In genomic region chr10:89332092-89332633, GRCh38 we compare ENCODE assay signal across 8 cellular contexts. TPM values are rescaled to one million over a fixed set of nuclear protein-coding genes. Genes with fewer than 3 reads are reported as not detected.
DNase-seq lines count a peak whose midpoint lies in the region; ATAC-seq and TF ChIP-seq lines count a peak whose summit lies in the region.

No MANE protein-coding gene starts in this region.

- H3K9me3 ChIP-seq in Peyer's patch (no peaks in the 10 kb centered on the region), colonic mucosa (no peaks in the 10 kb centered on the region), mesenchymal stem cell (ENCODE audit: control insufficient read depth, low read length) (no peaks in the 10 kb centered on the region), tibial nerve (no peaks in the 10 kb centered on the region), SJCRH30 (replicated peaks) (no peaks in the 10 kb centered on the region)

- WGBS in mesenchymal stem cell = 27% methylated on average over 5 of the region's 6 CpGs
- WGBS in tibial nerve, 2 donors = 6 to 20% methylated on average over 6 of the region's 6 CpGs

- peak overlapping the region; percentile 65 to 71 for H3K18ac ChIP-seq in mesenchymal stem cell (ENCODE audit: low read depth in 1 of 2, low read length in 2 of 2)

- no peak overlapping the region for H2AFZ ChIP-seq in mesenchymal stem cell (ENCODE audit: low read depth, low read length)

- H2BK120ac ChIP-seq in mesenchymal stem cell (ENCODE audit: low read depth, low read length) = no peak overlapping the region

- intact Hi-C loops in colonic mucosa (cut with DNase I) = no loop called here

- peaks cover 18% of the 10 kb centered on the region for H3K79me1 ChIP-seq in mesenchymal stem cell (replicated peaks; ENCODE audit: low read length, poor library complexity, severe bottlenecking)

- H3K4me3 Mint-ChIP-seq in activated T-cell treated with anti-CD3 and anti-CD28 coated beads, Interleukin-2, amount 50 U/mL, for 24 hours = peak overlapping the region; percentile 59

- peak overlapping the region; percentile 39 for H2BK5ac ChIP-seq in mesenchymal stem cell (ENCODE audit: low read depth, low read length, poor library complexity, severe bottlenecking)

- no peak overlapping the region for H3K23ac ChIP-seq in mesenchymal stem cell (ENCODE audit: low read length in 2 of 2)

- H3K9ac ChIP-seq in colonic mucosa (ENCODE audit: low read depth in 2 of 2, low read length in 2 of 2) (peak overlapping the region in 1 of 2 donors; percentile 67), mesenchymal stem cell (ENCODE audit: low read length) (peak overlapping the region; percentile 93)

- H3K27me3 ChIP-seq in Peyer's patch = no peaks in the 10 kb centered on the region
- H3K27me3 ChIP-seq in colonic mucosa = no peaks in the 10 kb centered on the region
- no peaks in the 10 kb centered on the region for H3K27me3 ChIP-seq in mesenchymal stem cell (ENCODE audit: control insufficient read depth in 1 of 2, insufficient read depth in 1 of 2, low read length in 2 of 2)
- no peaks in the 10 kb centered on the region for H3K27me3 ChIP-seq in tibial nerve
- H3K27me3 ChIP-seq in SJCRH30 = no peaks in the 10 kb centered on the region

- TF ChIP-seq POLR2A in Peyer's patch (IDR thresholded peaks at IDR 0.05) (peak in 1 of 2 donors; percentile 30), tibial nerve (IDR thresholded peaks at IDR 0.05) (no peak)

- H3K27ac ChIP-seq in Peyer's patch (peak overlapping the region; percentile 64 to 88 (median 82)), colonic mucosa (peak overlapping the region; percentile 64), mesenchymal stem cell (ENCODE audit: low read length, poor library complexity, severe bottlenecking) (peak overlapping the region; percentile 90), tibial nerve (peak overlapping the region; percentile 71 to 96 (median 84)), SJCRH30 (no peak overlapping the region)

- H3K4ac ChIP-seq in mesenchymal stem cell (ENCODE audit: low read depth in 1 of 2, low read length in 2 of 2) = peak overlapping the region in 1 of 2 experiments; percentile 67

- ATAC-seq in HG02943 (IDR thresholded peaks at IDR 0.05; ENCODE audit: low read depth, unreplicated experiment) = peak; percentile 36

- no peak overlapping the region for H2BK15ac ChIP-seq in mesenchymal stem cell (ENCODE audit: low read depth, poor library complexity, severe bottlenecking)

- H3K9me3 Mint-ChIP-seq in activated T-cell treated with anti-CD3 and anti-CD28 coated beads, Interleukin-2, amount 50 U/mL, for 24 hours = no peaks in the 10 kb centered on the region

- TF ChIP-seq CTCF in Peyer's patch (IDR thresholded peaks at IDR 0.05) (no peak), colonic mucosa (IDR thresholded peaks at IDR 0.05) (no peak), tibial nerve (IDR thresholded peaks at IDR 0.05) (no peak)

- no peak overlapping the region for H3K14ac ChIP-seq in mesenchymal stem cell (ENCODE audit: low read length in 2 of 2)

- H3K4me3 ChIP-seq in Peyer's patch (peak overlapping the region; percentile 18 to 49 (median 32)), colonic mucosa (peak overlapping the region; percentile 22), mesenchymal stem cell (ENCODE audit: insufficient read depth in 1 of 2, low read depth in 1 of 2, low read length in 2 of 2) (peak overlapping the region in 1 of 2 experiments; percentile 86), tibial nerve (peak overlapping the region; percentile 19 to 45 (median 31)), SJCRH30 (no peak overlapping the region)

- DNase-seq in activated T-cell treated with anti-CD3 and anti-CD28 coated beads, Interleukin-2, amount 50 U/mL, for 24 hours = no peak
- DNase-seq in activated T-cell treated with anti-CD3 and anti-CD28 coated beads, Interleukin-2, amount 50 U/mL, for 1 hour = no peak
- peak in 2 of 3 donors; percentile 24 to 71 for DNase-seq in Peyer's patch
- peak; percentile 45 for DNase-seq in colonic mucosa
- DNase-seq in mesenchymal stem cell = peak; percentile 91
- peak in 1 of 2 donors; percentile 27 for DNase-seq in tibial nerve (ENCODE audit: low spot score in 2 of 2)
- no peak for DNase-seq in SJCRH30

- H4K8ac ChIP-seq in mesenchymal stem cell (ENCODE audit: low read length) = peak overlapping the region; percentile 19

- H3K4me2 ChIP-seq in mesenchymal stem cell (ENCODE audit: low read length, poor library complexity, severe bottlenecking) = peak overlapping the region; percentile 80

- H4K91ac ChIP-seq in mesenchymal stem cell (ENCODE audit: low read length) = no peak overlapping the region

- H3K36me3 Mint-ChIP-seq in activated T-cell treated with anti-CD3 and anti-CD28 coated beads, Interleukin-2, amount 50 U/mL, for 24 hours (ENCODE audit: low read depth) = no peaks in the 10 kb centered on the region

- peak overlapping the region in 1 of 2 experiments; percentile 61 for H2BK12ac ChIP-seq in mesenchymal stem cell (ENCODE audit: low read length in 2 of 2)

- peaks cover 0 to 60% (median 14%) of the 10 kb centered on the region in 4 donors for H3K4me1 ChIP-seq in Peyer's patch
- peaks cover 6% of the 10 kb centered on the region for H3K4me1 ChIP-seq in colonic mucosa
- H3K4me1 ChIP-seq in mesenchymal stem cell (ENCODE audit: control insufficient read depth, insufficient read depth, low read depth, low read length) = peaks cover 12% of the 10 kb centered on the region
- peaks cover 9 to 86% (median 44%) of the 10 kb centered on the region in 4 donors for H3K4me1 ChIP-seq in tibial nerve
- H3K4me1 ChIP-seq in SJCRH30 = peaks cover 6% of the 10 kb centered on the region

- peak overlapping the region; percentile 82 for H3K27ac Mint-ChIP-seq in activated T-cell treated with anti-CD3 and anti-CD28 coated beads, Interleukin-2, amount 50 U/mL, for 24 hours

- no peaks in the 10 kb centered on the region for H3K36me3 ChIP-seq in Peyer's patch
- H3K36me3 ChIP-seq in colonic mucosa = no peaks in the 10 kb centered on the region
- peaks cover 0 to 18% of the 10 kb centered on the region in 2 experiments for H3K36me3 ChIP-seq in mesenchymal stem cell (ENCODE audit: control insufficient read depth in 1 of 2, insufficient read depth in 2 of 2, low read depth in 1 of 2, low read length in 2 of 2)
- peaks cover 0 to under 1% (median 0%) of the 10 kb centered on the region in 3 donors for H3K36me3 ChIP-seq in tibial nerve
- H3K36me3 ChIP-seq in SJCRH30 = no peaks in the 10 kb centered on the region

- H3K27me3 Mint-ChIP-seq in activated T-cell treated with anti-CD3 and anti-CD28 coated beads, Interleukin-2, amount 50 U/mL, for 24 hours = peaks cover 23% of the 10 kb centered on the region

- H2AK5ac ChIP-seq in mesenchymal stem cell (ENCODE audit: low read length, severe bottlenecking) = no peak overlapping the region

- peak in 1 of 2 donors; percentile 64 for TF ChIP-seq EP300 in tibial nerve (IDR thresholded peaks at IDR 0.05)

- peaks cover 93% of the 10 kb centered on the region for H3K4me1 Mint-ChIP-seq in activated T-cell treated with anti-CD3 and anti-CD28 coated beads, Interleukin-2, amount 50 U/mL, for 24 hours (ENCODE audit: low read depth)

RNA-seq across cellular contexts. Expression of gene IFIT3, which starts 4.4 kb away (rescaled TPM):
- 10 to 100 TPM; 10.6 to 16.4 (median 13.7) TPM for total RNA-seq in Peyer's patch
- 1 to 10 TPM; 4.3 to 5.1 TPM for total RNA-seq in colonic mucosa
- 29.1 TPM for polyA plus RNA-seq in mesenchymal stem cell (2013, experiment 1 of 2)
- polyA plus RNA-seq in mesenchymal stem cell (2013, experiment 2 of 2) = 30.3 TPM
- 10 to 100 TPM in 3 of 4 donors, 1 to 10 TPM in 1; 7.2 to 24.9 (median 17.6) TPM for total RNA-seq in tibial nerve
- total RNA-seq in SJCRH30 (2014; rRNA removed; shearing (Covaris generic)) = 0.73 and 0.76 TPM in 2 replicates

RNA-seq across cellular contexts. Expression of gene IFIT2, which starts 30.3 kb away (rescaled TPM):
- total RNA-seq in Peyer's patch = 10 to 100 TPM in 1 of 4 donors, 1 to 10 TPM in 3; 3.3 to 10.9 (median 4.7) TPM
- total RNA-seq in colonic mucosa = 1 to 10 TPM; 4.8 to 7.5 TPM
- polyA plus RNA-seq in mesenchymal stem cell (2013, experiment 1 of 2) = 4.6 TPM
- polyA plus RNA-seq in mesenchymal stem cell (2013, experiment 2 of 2) = 4.7 TPM
- 10 to 100 TPM in 1 of 4 donors, 1 to 10 TPM in 3; 3.3 to 11.4 (median 6.0) TPM for total RNA-seq in tibial nerve
- total RNA-seq in SJCRH30 (2014; rRNA removed; shearing (Covaris generic)) = 0.26 and 0.28 TPM in 2 replicates

RNA-seq across cellular contexts. Expression of gene IFIT1B, which starts 45.7 kb away (rescaled TPM):
- not detected for total RNA-seq in Peyer's patch
- total RNA-seq in colonic mucosa = not detected
- 0.03 TPM for polyA plus RNA-seq in mesenchymal stem cell (2013, experiment 1 of 2)
- polyA plus RNA-seq in mesenchymal stem cell (2013, experiment 2 of 2) = not detected
- total RNA-seq in tibial nerve = not detected
- total RNA-seq in SJCRH30 (2014; rRNA removed; shearing (Covaris generic)) = not detected in 2 replicates

Comparison
In these comparisons a context has a peak if more than half of its experiments do, and no peak if none do; other contexts are left out.
1. DNase-seq: peak in Peyer's patch (2 of 3), colonic mucosa (single experiment) and mesenchymal stem cell (single experiment); none in activated T-cell treated with anti-CD3 and anti-CD28 coated beads, Interleukin-2, amount 50 U/mL, for 24 hours (single experiment), activated T-cell treated with anti-CD3 and anti-CD28 coated beads, Interleukin-2, amount 50 U/mL, for 1 hour (single experiment) and SJCRH30 (0 of 2).